Comparison of ENCODE assay signal across 1 cellular context in the genomic region with DNA sequence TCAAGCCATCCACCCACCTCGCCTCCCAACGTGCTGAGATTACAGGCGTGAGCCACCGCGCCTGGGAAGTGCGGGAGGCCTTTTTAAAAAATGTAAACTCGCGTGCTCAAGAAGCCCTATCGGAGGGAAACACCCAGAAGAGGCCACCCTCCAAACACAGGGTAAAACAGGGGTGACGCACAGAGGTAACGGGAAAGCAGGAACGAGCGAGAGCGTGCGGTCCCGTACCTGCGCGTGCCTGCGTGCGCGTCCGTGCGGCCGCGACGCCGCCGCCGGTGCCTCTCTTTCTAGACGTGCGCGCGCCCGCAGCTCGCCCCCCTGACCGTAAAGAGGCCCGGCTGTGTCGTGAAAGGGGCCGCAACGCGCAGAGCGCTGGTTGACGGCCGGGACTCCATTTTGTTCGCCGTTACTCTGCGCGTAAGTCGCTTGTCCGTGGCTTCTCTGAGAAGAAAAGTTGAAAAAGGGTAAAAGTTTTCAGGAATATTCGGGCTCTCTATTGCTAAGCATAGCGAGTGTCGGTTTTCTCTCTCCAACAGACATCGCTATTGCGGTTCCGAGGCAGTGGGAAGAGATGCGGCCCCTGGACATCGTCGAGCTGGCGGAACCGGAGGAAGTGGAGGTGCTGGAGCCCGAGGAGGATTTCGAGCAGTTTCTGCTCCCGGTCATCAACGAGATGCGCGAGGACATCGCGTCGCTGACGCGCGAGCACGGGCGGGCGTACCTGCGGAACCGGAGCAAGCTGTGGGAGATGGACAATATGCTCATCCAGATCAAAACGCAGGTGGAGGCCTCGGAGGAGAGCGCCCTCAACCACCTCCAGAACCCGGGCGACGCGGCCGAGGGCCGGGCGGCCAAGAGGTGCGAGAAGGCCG.
TF ChIP-seq lines count a peak whose summit lies in the region.

A gene (plus strand): TSS at position 394 of the 872 bp plus-strand sequence. CDS start 178 bp downstream, at position 572.

TF ChIP-seq in HepG2, 621 proteins besides CTCF, POLR2A, EP300 and RAD21 (continued from another document and continues in another):
- TF ChIP-seq ZNF160 (CRISPR knock-in tag; IDR thresholded peaks at IDR 0.05) (peak; percentile 87; the same call in 1 of the 2 replicates), XRCC5 (optimal IDR thresholded peaks at IDR 0.05; ENCODE audit: low read length) (peak; percentile 59), KLF9 (CRISPR knock-in tag; IDR thresholded peaks at IDR 0.05; ENCODE audit: low read depth) (no peak), JUN (CRISPR knock-in tag; IDR thresholded peaks at IDR 0.05) (peak; percentile 72), CENPX (CRISPR knock-in tag; IDR thresholded peaks at IDR 0.05) (no peak), CHD2 (IDR thresholded peaks at IDR 0.05; ENCODE audit: low read depth, low read length) (no peak), HCFC1 (IDR thresholded peaks at IDR 0.05; ENCODE audit: low read depth, low read length) (peak; percentile 51), ASH2L (IDR thresholded peaks at IDR 0.05; ENCODE audit: insufficient read length, low read depth, low read length) (peak; percentile 90), U2AF2 (IDR thresholded peaks at IDR 0.05; ENCODE audit: low read depth, low read length) (no peak), ZNF550 (CRISPR knock-in tag; IDR thresholded peaks at IDR 0.05; ENCODE audit: borderline replicate concordance) (no peak), ZNF232 (CRISPR knock-in tag; IDR thresholded peaks at IDR 0.05; ENCODE audit: borderline replicate concordance) (no peak; the same call in 1 of the 2 replicates), ZNF333 (CRISPR knock-in tag; IDR thresholded peaks at IDR 0.05; ENCODE audit: borderline replicate concordance) (no peak), RBFOX2 (IDR thresholded peaks at IDR 0.05; ENCODE audit: low read depth, low read length) (peak; percentile 95), ZNF564 (CRISPR knock-in tag; IDR thresholded peaks at IDR 0.05) (0 out of 2 replicates have a peak, but pooled peaks have one; percentile 40), ZNF136 (CRISPR knock-in tag; IDR thresholded peaks at IDR 0.05; ENCODE audit: low read depth) (peak; percentile 69; the same call in 1 of the 2 replicates), FIP1L1 (IDR thresholded peaks at IDR 0.05; ENCODE audit: borderline replicate concordance, insufficient read depth, low read depth, low read length) (peak; percentile 74; the same call in 1 of the 2 replicates), MAFG (CRISPR knock-in tag; IDR thresholded peaks at IDR 0.05) (no peak), HOXA3 (CRISPR knock-in tag; IDR thresholded peaks at IDR 0.05) (peak; percentile 97), NFE2L1 (CRISPR knock-in tag; IDR thresholded peaks at IDR 0.05; ENCODE audit: borderline replicate concordance) (0 out of 2 replicates have a peak, but pooled peaks have one; percentile 35), HDAC6 (IDR thresholded peaks at IDR 0.05; ENCODE audit: low read depth, low read length) (no peak), KMT2B (CRISPR knock-in tag; IDR thresholded peaks at IDR 0.05) (peak; percentile 96), ZNF552 (CRISPR knock-in tag; IDR thresholded peaks at IDR 0.05; ENCODE audit: borderline replicate concordance) (no peak), ZNF292 (CRISPR knock-in tag; IDR thresholded peaks at IDR 0.05; ENCODE audit: borderline replicate concordance, low read depth) (no peak), GABPB1 (CRISPR knock-in tag; IDR thresholded peaks at IDR 0.05) (peak; percentile 86), ZNF775 (CRISPR knock-in tag; IDR thresholded peaks at IDR 0.05; ENCODE audit: borderline replicate concordance) (no peak), ZBTB7A (CRISPR knock-in tag; IDR thresholded peaks at IDR 0.05) (0 out of 2 replicates have a peak, but pooled peaks have one; percentile 10), ZBTB38 (CRISPR knock-in tag; IDR thresholded peaks at IDR 0.05) (peak; percentile 27; the same call in 1 of the 2 replicates), ZNF724P (CRISPR knock-in tag; IDR thresholded peaks at IDR 0.05; ENCODE audit: borderline replicate concordance) (peak; percentile 79; the same call in 1 of the 2 replicates), ETV5 (CRISPR knock-in tag; IDR thresholded peaks at IDR 0.05; ENCODE audit: borderline replicate concordance) (no peak; the same call in 1 of the 2 replicates), SCMH1 (CRISPR knock-in tag; IDR thresholded peaks at IDR 0.05; ENCODE audit: borderline replicate concordance) (no peak), ZNF850 (CRISPR knock-in tag; conservative IDR thresholded peaks at IDR 0.05) (peak; percentile 53; the same call in 1 of the 2 replicates), TBX2 (CRISPR knock-in tag; IDR thresholded peaks at IDR 0.05; ENCODE audit: borderline replicate concordance) (peak; percentile 70), ZBTB8A (CRISPR knock-in tag; IDR thresholded peaks at IDR 0.05; ENCODE audit: borderline replicate concordance, low read depth) (no peak), ZNF761 (CRISPR knock-in tag; conservative IDR thresholded peaks at IDR 0.05) (peak; percentile 51; the same call in 1 of the 2 replicates), ZFX (CRISPR knock-in tag; IDR thresholded peaks at IDR 0.05; ENCODE audit: low read depth) (peak; percentile 75), EED (CRISPR knock-in tag; IDR thresholded peaks at IDR 0.05) (no peak), REPIN1 (CRISPR knock-in tag; IDR thresholded peaks at IDR 0.05; ENCODE audit: borderline replicate concordance, low read depth) (peak; percentile 51; the same call in 1 of the 2 replicates), FOXM1 (CRISPR knock-in tag; IDR thresholded peaks at IDR 0.05) (no peak), GLI4 (CRISPR knock-in tag; IDR thresholded peaks at IDR 0.05; ENCODE audit: borderline replicate concordance) (0 out of 2 replicates have a peak, but pooled peaks have one; percentile 68), SP4 (CRISPR knock-in tag; IDR thresholded peaks at IDR 0.05) (peak; percentile 66; the same call in 1 of the 2 replicates), XBP1 (CRISPR knock-in tag; IDR thresholded peaks at IDR 0.05) (no peak), ZNF703 (CRISPR knock-in tag; IDR thresholded peaks at IDR 0.05; ENCODE audit: borderline replicate concordance) (peak; percentile 41; the same call in 1 of the 2 replicates), EHMT2 (IDR thresholded peaks at IDR 0.05; ENCODE audit: borderline replicate concordance, low read depth, low read length) (no peak), ZNF768 (CRISPR knock-in tag; IDR thresholded peaks at IDR 0.05) (peak; percentile 29; the same call in 1 of the 2 replicates), NFRKB (IDR thresholded peaks at IDR 0.05) (no peak), SRF (IDR thresholded peaks at IDR 0.05; ENCODE audit: low read depth, low read length) (no peak), SNAPC2 (CRISPR knock-in tag; IDR thresholded peaks at IDR 0.05) (no peak), AGO1 (IDR thresholded peaks at IDR 0.05; ENCODE audit: low read depth, low read length, poor library complexity, severe bottlenecking) (no peak), TMF1 (CRISPR knock-in tag; IDR thresholded peaks at IDR 0.05; ENCODE audit: low read depth) (peak; percentile 37; the same call in 1 of the 2 replicates), RORA (CRISPR knock-in tag; IDR thresholded peaks at IDR 0.05) (no peak)
- TF ChIP-seq, protein P1, sequence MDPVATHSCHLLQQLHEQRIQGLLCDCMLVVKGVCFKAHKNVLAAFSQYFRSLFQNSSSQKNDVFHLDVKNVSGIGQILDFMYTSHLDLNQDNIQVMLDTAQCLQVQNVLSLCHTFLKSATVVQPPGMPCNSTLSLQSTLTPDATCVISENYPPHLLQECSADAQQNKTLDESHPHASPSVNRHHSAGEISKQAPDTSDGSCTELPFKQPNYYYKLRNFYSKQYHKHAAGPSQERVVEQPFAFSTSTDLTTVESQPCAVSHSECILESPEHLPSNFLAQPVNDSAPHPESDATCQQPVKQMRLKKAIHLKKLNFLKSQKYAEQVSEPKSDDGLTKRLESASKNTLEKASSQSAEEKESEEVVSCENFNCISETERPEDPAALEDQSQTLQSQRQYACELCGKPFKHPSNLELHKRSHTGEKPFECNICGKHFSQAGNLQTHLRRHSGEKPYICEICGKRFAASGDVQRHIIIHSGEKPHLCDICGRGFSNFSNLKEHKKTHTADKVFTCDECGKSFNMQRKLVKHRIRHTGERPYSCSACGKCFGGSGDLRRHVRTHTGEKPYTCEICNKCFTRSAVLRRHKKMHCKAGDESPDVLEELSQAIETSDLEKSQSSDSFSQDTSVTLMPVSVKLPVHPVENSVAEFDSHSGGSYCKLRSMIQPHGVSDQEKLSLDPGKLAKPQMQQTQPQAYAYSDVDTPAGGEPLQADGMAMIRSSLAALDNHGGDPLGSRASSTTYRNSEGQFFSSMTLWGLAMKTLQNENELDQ (CRISPR knock-in tag; IDR thresholded peaks at IDR 0.05; ENCODE audit: borderline replicate concordance), result no peak
- TF ChIP-seq, protein P2, sequence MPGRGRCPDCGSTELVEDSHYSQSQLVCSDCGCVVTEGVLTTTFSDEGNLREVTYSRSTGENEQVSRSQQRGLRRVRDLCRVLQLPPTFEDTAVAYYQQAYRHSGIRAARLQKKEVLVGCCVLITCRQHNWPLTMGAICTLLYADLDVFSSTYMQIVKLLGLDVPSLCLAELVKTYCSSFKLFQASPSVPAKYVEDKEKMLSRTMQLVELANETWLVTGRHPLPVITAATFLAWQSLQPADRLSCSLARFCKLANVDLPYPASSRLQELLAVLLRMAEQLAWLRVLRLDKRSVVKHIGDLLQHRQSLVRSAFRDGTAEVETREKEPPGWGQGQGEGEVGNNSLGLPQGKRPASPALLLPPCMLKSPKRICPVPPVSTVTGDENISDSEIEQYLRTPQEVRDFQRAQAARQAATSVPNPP (CRISPR knock-in tag; IDR thresholded peaks at IDR 0.05), result peak; percentile 28; the same call in 1 of the 2 replicates
- TF ChIP-seq, protein P3, sequence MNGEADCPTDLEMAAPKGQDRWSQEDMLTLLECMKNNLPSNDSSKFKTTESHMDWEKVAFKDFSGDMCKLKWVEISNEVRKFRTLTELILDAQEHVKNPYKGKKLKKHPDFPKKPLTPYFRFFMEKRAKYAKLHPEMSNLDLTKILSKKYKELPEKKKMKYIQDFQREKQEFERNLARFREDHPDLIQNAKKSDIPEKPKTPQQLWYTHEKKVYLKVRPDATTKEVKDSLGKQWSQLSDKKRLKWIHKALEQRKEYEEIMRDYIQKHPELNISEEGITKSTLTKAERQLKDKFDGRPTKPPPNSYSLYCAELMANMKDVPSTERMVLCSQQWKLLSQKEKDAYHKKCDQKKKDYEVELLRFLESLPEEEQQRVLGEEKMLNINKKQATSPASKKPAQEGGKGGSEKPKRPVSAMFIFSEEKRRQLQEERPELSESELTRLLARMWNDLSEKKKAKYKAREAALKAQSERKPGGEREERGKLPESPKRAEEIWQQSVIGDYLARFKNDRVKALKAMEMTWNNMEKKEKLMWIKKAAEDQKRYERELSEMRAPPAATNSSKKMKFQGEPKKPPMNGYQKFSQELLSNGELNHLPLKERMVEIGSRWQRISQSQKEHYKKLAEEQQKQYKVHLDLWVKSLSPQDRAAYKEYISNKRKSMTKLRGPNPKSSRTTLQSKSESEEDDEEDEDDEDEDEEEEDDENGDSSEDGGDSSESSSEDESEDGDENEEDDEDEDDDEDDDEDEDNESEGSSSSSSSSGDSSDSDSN (CRISPR knock-in tag; IDR thresholded peaks at IDR 0.05), result peak; percentile 83
- TF ChIP-seq, protein P4, sequence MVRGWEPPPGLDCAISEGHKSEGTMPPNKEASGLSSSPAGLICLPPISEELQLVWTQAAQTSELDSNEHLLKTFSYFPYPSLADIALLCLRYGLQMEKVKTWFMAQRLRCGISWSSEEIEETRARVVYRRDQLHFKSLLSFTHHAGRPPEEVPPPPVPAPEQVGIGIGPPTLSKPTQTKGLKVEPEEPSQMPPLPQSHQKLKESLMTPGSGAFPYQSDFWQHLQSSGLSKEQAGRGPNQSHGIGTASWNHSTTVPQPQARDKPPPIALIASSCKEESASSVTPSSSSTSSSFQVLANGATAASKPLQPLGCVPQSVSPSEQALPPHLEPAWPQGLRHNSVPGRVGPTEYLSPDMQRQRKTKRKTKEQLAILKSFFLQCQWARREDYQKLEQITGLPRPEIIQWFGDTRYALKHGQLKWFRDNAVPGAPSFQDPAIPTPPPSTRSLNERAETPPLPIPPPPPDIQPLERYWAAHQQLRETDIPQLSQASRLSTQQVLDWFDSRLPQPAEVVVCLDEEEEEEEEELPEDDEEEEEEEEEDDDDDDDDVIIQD (CRISPR knock-in tag; IDR thresholded peaks at IDR 0.05; ENCODE audit: low read depth), result no peak
- TF ChIP-seq, protein P5, sequence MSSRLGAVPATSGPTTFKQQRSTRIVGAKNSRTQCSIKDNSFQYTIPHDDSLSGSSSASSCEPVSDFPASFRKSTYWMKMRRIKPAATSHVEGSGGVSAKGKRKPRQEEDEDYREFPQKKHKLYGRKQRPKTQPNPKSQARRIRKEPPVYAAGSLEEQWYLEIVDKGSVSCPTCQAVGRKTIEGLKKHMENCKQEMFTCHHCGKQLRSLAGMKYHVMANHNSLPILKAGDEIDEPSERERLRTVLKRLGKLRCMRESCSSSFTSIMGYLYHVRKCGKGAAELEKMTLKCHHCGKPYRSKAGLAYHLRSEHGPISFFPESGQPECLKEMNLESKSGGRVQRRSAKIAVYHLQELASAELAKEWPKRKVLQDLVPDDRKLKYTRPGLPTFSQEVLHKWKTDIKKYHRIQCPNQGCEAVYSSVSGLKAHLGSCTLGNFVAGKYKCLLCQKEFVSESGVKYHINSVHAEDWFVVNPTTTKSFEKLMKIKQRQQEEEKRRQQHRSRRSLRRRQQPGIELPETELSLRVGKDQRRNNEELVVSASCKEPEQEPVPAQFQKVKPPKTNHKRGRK (CRISPR knock-in tag; IDR thresholded peaks at IDR 0.05), result no peak
- TF ChIP-seq, protein P6, sequence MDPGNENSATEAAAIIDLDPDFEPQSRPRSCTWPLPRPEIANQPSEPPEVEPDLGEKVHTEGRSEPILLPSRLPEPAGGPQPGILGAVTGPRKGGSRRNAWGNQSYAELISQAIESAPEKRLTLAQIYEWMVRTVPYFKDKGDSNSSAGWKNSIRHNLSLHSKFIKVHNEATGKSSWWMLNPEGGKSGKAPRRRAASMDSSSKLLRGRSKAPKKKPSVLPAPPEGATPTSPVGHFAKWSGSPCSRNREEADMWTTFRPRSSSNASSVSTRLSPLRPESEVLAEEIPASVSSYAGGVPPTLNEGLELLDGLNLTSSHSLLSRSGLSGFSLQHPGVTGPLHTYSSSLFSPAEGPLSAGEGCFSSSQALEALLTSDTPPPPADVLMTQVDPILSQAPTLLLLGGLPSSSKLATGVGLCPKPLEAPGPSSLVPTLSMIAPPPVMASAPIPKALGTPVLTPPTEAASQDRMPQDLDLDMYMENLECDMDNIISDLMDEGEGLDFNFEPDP (CRISPR knock-in tag; conservative IDR thresholded peaks at IDR 0.05), result 0 out of 2 replicates have a peak, but pooled peaks have one; percentile 28
- TF ChIP-seq, protein P7, sequence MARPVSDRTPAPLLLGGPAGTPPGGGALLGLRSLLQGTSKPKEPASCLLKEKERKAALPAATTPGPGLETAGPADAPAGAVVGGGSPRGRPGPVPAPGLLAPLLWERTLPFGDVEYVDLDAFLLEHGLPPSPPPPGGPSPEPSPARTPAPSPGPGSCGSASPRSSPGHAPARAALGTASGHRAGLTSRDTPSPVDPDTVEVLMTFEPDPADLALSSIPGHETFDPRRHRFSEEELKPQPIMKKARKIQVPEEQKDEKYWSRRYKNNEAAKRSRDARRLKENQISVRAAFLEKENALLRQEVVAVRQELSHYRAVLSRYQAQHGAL (CRISPR knock-in tag; IDR thresholded peaks at IDR 0.05; ENCODE audit: not compliant biosample characterization), result peak; percentile 75
- TF ChIP-seq, protein P8, sequence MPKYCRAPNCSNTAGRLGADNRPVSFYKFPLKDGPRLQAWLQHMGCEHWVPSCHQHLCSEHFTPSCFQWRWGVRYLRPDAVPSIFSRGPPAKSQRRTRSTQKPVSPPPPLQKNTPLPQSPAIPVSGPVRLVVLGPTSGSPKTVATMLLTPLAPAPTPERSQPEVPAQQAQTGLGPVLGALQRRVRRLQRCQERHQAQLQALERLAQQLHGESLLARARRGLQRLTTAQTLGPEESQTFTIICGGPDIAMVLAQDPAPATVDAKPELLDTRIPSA (CRISPR knock-in tag; IDR thresholded peaks at IDR 0.05; ENCODE audit: borderline replicate concordance), result no peak; the same call in 1 of the 2 replicates
